ENCODE assay signal across 18 cellular contexts in genomic region chr3:131277836-131278497, GRCh38.
DNase-seq lines count a peak whose midpoint lies in the region; ATAC-seq and TF ChIP-seq lines count a peak whose summit lies in the region.
"Had no signal": no experiment of that assay in that cellular context is flagged by ENCODE, and none has a peak within 500 bp of the region (broad histone marks: within the 10 kb centered on the region; RNA-seq: fewer than 3 reads in every experiment).

No MANE protein-coding gene starts in this region.

- no peaks in the 10 kb centered on the region for H3K4me1 Mint-ChIP-seq in immature natural killer cell
- H3K4me1 Mint-ChIP-seq: naive thymus-derived CD8-positive, alpha-beta T cell; stimulated activated memory B cell treated with anti-CD40 and anti-IgM and Interleukin-4, amounts not matched to agents 10 μg/mL and 1 μg/mL and 100 μg/mL, for 72 hours had no signal

- H3K36me3 Mint-ChIP-seq in immature natural killer cell = no peaks in the 10 kb centered on the region
- H3K36me3 Mint-ChIP-seq: naive thymus-derived CD8-positive, alpha-beta T cell; stimulated activated memory B cell treated with anti-CD40 and anti-IgM and Interleukin-4, amounts not matched to agents 10 μg/mL and 1 μg/mL and 100 μg/mL, for 72 hours had no signal

- no peak for ATAC-seq in GM18511 (IDR thresholded peaks at IDR 0.05; ENCODE audit: unreplicated experiment)
- ATAC-seq: activated CD8-positive, alpha-beta T cell treated with anti-CD3 and anti-CD28 coated beads for 36 hours; naive thymus-derived CD8-positive, alpha-beta T cell; stimulated activated memory B cell treated with anti-CD40 and anti-IgM and Interleukin-4, amounts not matched to agents 10 μg/mL and 1 μg/mL and 100 μg/mL, for 72 hours had no signal

- no peak for TF ChIP-seq RAD21 in Ishikawa (IDR thresholded peaks at IDR 0.05; ENCODE audit: low read depth)

- H3K27ac Mint-ChIP-seq in immature natural killer cell = no peak overlapping the region
- H3K27ac Mint-ChIP-seq: activated CD8-positive, alpha-beta T cell treated with anti-CD3 and anti-CD28 coated beads for 36 hours; activated T-cell treated with anti-CD3 and anti-CD28 coated beads, Interleukin-2, amount 50 U/mL, for 24 hours; naive thymus-derived CD8-positive, alpha-beta T cell; stimulated activated memory B cell treated with anti-CD40 and anti-IgM and Interleukin-4, amounts not matched to agents 10 μg/mL and 1 μg/mL and 100 μg/mL, for 72 hours; T-helper 2 cell treated with Interferon-gamma antibody and Interleukin-4, amounts not matched to agents 5 μg/mL and 100 μg/mL, for 36 hours had no signal

- no peaks in the 10 kb centered on the region for H3K27me3 Mint-ChIP-seq in immature natural killer cell (ENCODE audit: low read depth in 3 of 3)
- H3K27me3 Mint-ChIP-seq: activated CD8-positive, alpha-beta T cell treated with anti-CD3 and anti-CD28 coated beads for 36 hours; activated T-cell treated with anti-CD3 and anti-CD28 coated beads, Interleukin-2, amount 50 U/mL, for 24 hours; stimulated activated memory B cell treated with anti-CD40 and anti-IgM and Interleukin-4, amounts not matched to agents 10 μg/mL and 1 μg/mL and 100 μg/mL, for 72 hours had no signal

- no peak for TF ChIP-seq EP300 in Ishikawa (IDR thresholded peaks at IDR 0.05; ENCODE audit: borderline replicate concordance)

- H3K4me3 ChIP-seq in AG10803 (ENCODE audit: low read length) (no peak overlapping the region), cardiac fibroblast (replicated peaks in 1 of 2; ENCODE audit: low read depth in 2 of 2, low read length in 2 of 2) (no peak overlapping the region)
- H3K4me3 ChIP-seq: testis had no signal

- no peaks in the 10 kb centered on the region for H3K9me3 Mint-ChIP-seq in immature natural killer cell
- H3K9me3 Mint-ChIP-seq: activated CD8-positive, alpha-beta T cell treated with anti-CD3 and anti-CD28 coated beads for 36 hours; activated T-cell treated with anti-CD3 and anti-CD28 coated beads, Interleukin-2, amount 50 U/mL, for 24 hours; stimulated activated memory B cell treated with anti-CD40 and anti-IgM and Interleukin-4, amounts not matched to agents 10 μg/mL and 1 μg/mL and 100 μg/mL, for 72 hours; T-helper 2 cell treated with Interferon-gamma antibody and Interleukin-4, amounts not matched to agents 5 μg/mL and 100 μg/mL, for 36 hours had no signal

- H3K4me3 Mint-ChIP-seq in immature natural killer cell = no peak overlapping the region
- H3K4me3 Mint-ChIP-seq: activated CD8-positive, alpha-beta T cell treated with anti-CD3 and anti-CD28 coated beads for 36 hours; activated T-cell treated with anti-CD3 and anti-CD28 coated beads, Interleukin-2, amount 50 U/mL, for 24 hours; naive thymus-derived CD8-positive, alpha-beta T cell; stimulated activated memory B cell treated with anti-CD40 and anti-IgM and Interleukin-4, amounts not matched to agents 10 μg/mL and 1 μg/mL and 100 μg/mL, for 72 hours; T-helper 2 cell treated with Interferon-gamma antibody and Interleukin-4, amounts not matched to agents 5 μg/mL and 100 μg/mL, for 36 hours had no signal

- no peak for TF ChIP-seq CTCF in AG10803 (conservative IDR thresholded peaks at IDR 0.05; ENCODE audit: low read length)
- TF ChIP-seq CTCF in cardiac fibroblast (IDR thresholded peaks at IDR 0.05; ENCODE audit: low read depth, low read length) = no peak

- DNase-seq in AG10803 (ENCODE audit: low read depth) (peak; percentile 33), cardiac fibroblast (ENCODE audit: low read depth in 2 of 2) (peak; percentile 36 to 49), kidney glomerular epithelial cell (lab: John Stamatoyannopoulos, UW) (peak; percentile 13), immature natural killer cell (no peak), NCI-H1436 treated with DMSO at 0.1 percent for 48 hours (lab: John Stamatoyannopoulos, UW) (no peak), T-helper 2 cell (no peak)
- DNase-seq: activated CD8-positive, alpha-beta T cell treated with anti-CD3 and anti-CD28 coated beads for 36 hours; activated naive CD4-positive, alpha-beta T cell treated with Interleukin-2 at 50 U/mL for 16 hours; activated T-cell treated with anti-CD3 and anti-CD28 coated beads, Interleukin-2, amount 50 U/mL, for 24 hours; hypothalamus; naive thymus-derived CD8-positive, alpha-beta T cell; NCI-H510A treated with DMSO at 0.1 percent for 48 hours; stimulated activated CD4-positive, alpha-beta T cell treated with anti-CD3 and anti-CD28 coated beads, Interleukin-1b, Interleukin-23, amount 100 ng/mL, for 48 hours; testis had no signal

TF ChIP-seq in Ishikawa, 13 proteins besides CTCF, POLR2A, EP300 and RAD21:
- no peak for TF ChIP-seq TCF12 (IDR thresholded peaks at IDR 0.05; ENCODE audit: low read depth)
- no peak for TF ChIP-seq REST (IDR thresholded peaks at IDR 0.05; ENCODE audit: low read depth)
- TF ChIP-seq MAX (IDR thresholded peaks at IDR 0.05) = no peak
- TF ChIP-seq TAF1 (IDR thresholded peaks at IDR 0.05; ENCODE audit: low read depth) = no peak
- peak; percentile 46; the same call in 1 of the 2 replicates for TF ChIP-seq NFIC (IDR thresholded peaks at IDR 0.05)
- no peak for TF ChIP-seq EGR1 (IDR thresholded peaks at IDR 0.05)
- TF ChIP-seq CREB1 (IDR thresholded peaks at IDR 0.05; ENCODE audit: low read depth) = no peak

Comparison
In these comparisons a context has a peak if more than half of its experiments do, and no peak if none do; other contexts are left out.
1. DNase-seq: peak in AG10803 (single experiment), cardiac fibroblast (2 of 2) and kidney glomerular epithelial cell (single experiment); none in immature natural killer cell (0 of 3), NCI-H1436 treated with DMSO at 0.1 percent for 48 hours (single experiment) and T-helper 2 cell (0 of 5).